Comparison of ENCODE assay signal across 19 cellular contexts in genomic region chr11:109247071-109247470, GRCh38.
DNase-seq lines count a peak whose midpoint lies in the region; ATAC-seq, FAIRE-seq and TF ChIP-seq lines count a peak whose summit lies in the region.
"Had no signal": no experiment of that assay in that cellular context is flagged by ENCODE, and none has a peak within 500 bp of the region (broad histone marks: within the 10 kb centered on the region; RNA-seq: fewer than 3 reads in every experiment).

No MANE protein-coding gene starts in this region.

- WGBS in SK-N-SH (ENCODE audit: low lambda C conversion rate), result 18% methylated on average over 5 of the region's 5 CpGs

- DNase-seq in HS-27A (ENCODE audit: low read depth) (peak; percentile 38), SK-N-SH (no peak), fibroblast of gingiva (ENCODE audit: low read depth) (peak; percentile 33), urothelium cell line (ENCODE audit: low spot score) (no peak), NCI-H748 (lab: John Stamatoyannopoulos, UW; ENCODE audit: unreplicated experiment) (no peak)
- no peak for DNase-seq in central memory CD4-positive, alpha-beta T cell
- DNase-seq: activated CD8-positive, alpha-beta T cell treated with anti-CD3 and anti-CD28 coated beads for 36 hours; activated naive CD4-positive, alpha-beta T cell treated with anti-CD3 and anti-CD28 coated beads, Interleukin-2, amount 50 U/mL, for 16 hours; activated T-cell treated with anti-CD3 and anti-CD28 coated beads, Interleukin-2, amount 50 U/mL, for 4 hours; DMS 273 treated with DMSO at 0.1 percent for 48 hours; erythroblast; kidney glomerular epithelial cell; NCI-H187; NCI-H446; SHP77 had no signal

- POLR2A ChIA-PET in SK-N-SH (lab: Yijun Ruan, JAX), result no interaction called here

- no peaks in the 10 kb centered on the region for H3K9me2 ChIP-seq in SK-N-SH

- TF ChIP-seq RAD21 in SK-N-SH (IDR thresholded peaks at IDR 0.05; ENCODE audit: low read length), result no peak

- H3K79me2 ChIP-seq in SK-N-SH (ENCODE audit: insufficient read depth), result no peaks in the 10 kb centered on the region

- TF ChIP-seq EP300 in SK-N-SH (IDR thresholded peaks at IDR 0.05; ENCODE audit: borderline replicate concordance in 1 of 2, low read depth in 1 of 2, low read length in 1 of 2), result peak in 1 of 2 experiments; percentile 58; a peak in 1 of 4 replicates

- no peaks in the 10 kb centered on the region for H3K36me3 ChIP-seq in SK-N-SH (replicated peaks in 1 of 2; ENCODE audit: control insufficient read depth in 1 of 2, insufficient read depth in 2 of 2, low read length in 1 of 2)
- H3K36me3 ChIP-seq: BLaER1 treated with 17β-estradiol and CSF1 and Interleukin-3, amounts not matched to agents 10 nM and 100 nM had no signal

- H3K9me3 ChIP-seq in SK-N-SH, result no peaks in the 10 kb centered on the region
- H3K9me3 ChIP-seq: BLaER1 treated with 17β-estradiol and CSF1 and Interleukin-3, amounts not matched to agents 10 nM and 100 nM had no signal

- TF ChIP-seq CTCF in SK-N-SH (IDR thresholded peaks at IDR 0.05), result no peak

- peak overlapping the region; percentile 75; the same call in 1 of the 2 replicates for H2AFZ ChIP-seq in SK-N-SH (ENCODE audit: low read depth)

- FAIRE-seq in urothelium cell line (lab: Jason Lieb, UNC), result peak; percentile 66
- FAIRE-seq: H1 had no signal

- CTCF ChIA-PET in SK-N-SH (lab: Yijun Ruan, JAX), result no interaction called here

- H4K20me1 ChIP-seq in SK-N-SH (ENCODE audit: insufficient read depth), result no peaks in the 10 kb centered on the region
- H4K20me1 ChIP-seq: BLaER1 treated with 17β-estradiol and CSF1 and Interleukin-3, amounts not matched to agents 10 nM and 100 nM had no signal

- H3F3A ChIP-seq in SK-N-SH (replicated peaks; ENCODE audit: insufficient read depth), result peaks cover 19% of the 10 kb centered on the region

- no peaks in the 10 kb centered on the region for H3K27me3 ChIP-seq in SK-N-SH (ENCODE audit: insufficient read depth)
- H3K27me3 ChIP-seq: BLaER1 treated with 17β-estradiol and CSF1 and Interleukin-3, amounts not matched to agents 10 nM and 100 nM had no signal

- H3K4me3 ChIP-seq in SK-N-SH (ENCODE audit: low read depth in 2 of 2, low read length in 1 of 2), result no peak overlapping the region
- H3K4me3 ChIP-seq: BLaER1 treated with 17β-estradiol and CSF1 and Interleukin-3, amounts not matched to agents 10 nM and 100 nM had no signal

- no peak overlapping the region for H3K9ac ChIP-seq in SK-N-SH
- H3K9ac ChIP-seq: BLaER1 treated with 17β-estradiol and CSF1 and Interleukin-3, amounts not matched to agents 10 nM and 100 nM had no signal

- H3K27ac ChIP-seq in SK-N-SH (ENCODE audit: low read depth in 2 of 2, low read length in 1 of 2), result peak overlapping the region in 1 of 2 experiments; percentile 50; a peak in 2 of 4 replicates
- H3K27ac ChIP-seq: BLaER1 treated with 17β-estradiol and CSF1 and Interleukin-3, amounts not matched to agents 10 nM and 100 nM had no signal

- ATAC-seq in GM21360 (IDR thresholded peaks at IDR 0.05; ENCODE audit: unreplicated experiment), result no peak
- ATAC-seq: activated CD8-positive, alpha-beta T cell treated with anti-CD3 and anti-CD28 coated beads for 36 hours; activated T-cell treated with anti-CD3 and anti-CD28 coated beads, Interleukin-2, amount 50 U/mL, for 4 hours; natural killer cell treated with Interleukin-12 subunit alpha and Interleukin-12 subunit beta and Interleukin-15 and Interleukin-18, amount 100 ng/mL, for 72 hours had no signal

- H3K4me1 ChIP-seq in SK-N-SH (ENCODE audit: control insufficient read depth in 1 of 2, insufficient read depth in 2 of 2, low read depth in 1 of 2, low read length in 1 of 2), result 0 out of 4 replicates have a peak, but pooled peaks cover 0 to 6% of the 10 kb centered on the region in 2 experiments

- H3K4me2 ChIP-seq in SK-N-SH, result no peak overlapping the region
- H3K4me2 ChIP-seq: BLaER1 treated with 17β-estradiol and CSF1 and Interleukin-3, amounts not matched to agents 10 nM and 100 nM had no signal

TF ChIP-seq in SK-N-SH, 30 proteins besides CTCF, POLR2A, EP300 and RAD21:
- TF ChIP-seq NFIC (IDR thresholded peaks at IDR 0.05; ENCODE audit: borderline replicate concordance) (peak; percentile 21; the same call in 1 of the 2 replicates), RFX5 (IDR thresholded peaks at IDR 0.05; ENCODE audit: low read length) (no peak), ZBTB33 (IDR thresholded peaks at IDR 0.05; ENCODE audit: borderline replicate concordance, low read depth) (no peak), TCF12 (IDR thresholded peaks at IDR 0.05) (peak; percentile 67; the same call in 1 of the 2 replicates), PBX3 (IDR thresholded peaks at IDR 0.05) (peak; percentile 86), JUND (IDR thresholded peaks at IDR 0.05) (peak; percentile 58), MEF2A (IDR thresholded peaks at IDR 0.05; ENCODE audit: borderline replicate concordance, low read depth) (no peak), FOSL2 (IDR thresholded peaks at IDR 0.05; ENCODE audit: borderline replicate concordance, low read depth) (peak; percentile 79), RXRA (IDR thresholded peaks at IDR 0.05; ENCODE audit: borderline replicate concordance, low read depth) (peak; percentile 24; the same call in 1 of the 2 replicates)
TF ChIP-seq in SK-N-SH: peak in this region for 6.

Comparison
In these comparisons a context has a peak if more than half of its experiments do, and no peak if none do; other contexts are left out.
1. DNase-seq: peak in HS-27A (single experiment) and fibroblast of gingiva (single experiment); none in SK-N-SH (single experiment), urothelium cell line (single experiment), central memory CD4-positive, alpha-beta T cell (single experiment) and NCI-H748 (single experiment).